1 cellular context compared by ENCODE assay signal in the genomic region with DNA sequence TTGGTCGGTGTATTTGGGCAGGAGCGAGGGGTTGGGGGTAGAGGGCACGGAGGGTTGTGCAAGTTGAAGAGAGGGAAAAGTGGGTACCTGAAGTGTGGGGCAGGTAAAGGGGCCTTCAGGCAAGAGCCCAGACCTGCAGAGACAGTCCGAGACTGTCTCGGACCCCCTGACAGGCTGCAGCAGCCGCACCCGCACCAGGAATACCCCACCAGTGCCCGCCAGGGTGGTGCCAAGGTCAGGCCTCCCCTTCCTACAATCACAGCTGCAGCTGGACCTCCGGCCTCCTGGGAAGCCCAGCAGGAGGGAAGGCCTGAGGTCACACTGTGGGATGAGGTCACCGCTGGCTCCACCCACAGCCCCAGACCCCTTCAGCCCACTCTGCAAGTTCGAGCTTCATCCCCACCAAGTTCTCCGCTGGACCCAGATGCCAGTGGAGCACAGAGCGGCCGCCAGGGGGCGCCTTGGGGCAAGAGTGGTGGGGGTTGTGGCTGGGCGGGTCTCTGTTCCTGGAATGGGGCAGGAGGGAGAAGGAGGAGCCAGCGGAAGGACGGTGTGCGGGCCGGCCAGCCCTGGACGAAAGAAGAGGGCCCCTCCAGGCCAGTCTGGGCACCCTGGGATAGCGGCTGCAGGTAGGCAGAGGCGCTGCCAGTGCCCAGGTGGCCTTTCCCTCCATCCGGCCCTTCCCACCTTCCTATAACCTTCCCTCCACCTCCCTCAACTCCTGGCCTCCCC.
TF ChIP-seq lines count a peak whose summit lies in the region.

HSD3B7 (plus strand) TSS at position 539 of the 732 bp plus-strand sequence. CDS start 452 bp downstream, outside the sequence.

TF ChIP-seq in H1, 55 proteins besides CTCF, POLR2A, EP300 and RAD21 (continued from another document):
- no peak for TF ChIP-seq CBX5 (IDR thresholded peaks at IDR 0.05; ENCODE audit: low read depth, low read length)
- peak; percentile 35; the same call in 1 of the 2 replicates for TF ChIP-seq BACH1 (IDR thresholded peaks at IDR 0.05; ENCODE audit: low read length)
- peak; percentile 61 for TF ChIP-seq CREB1 (IDR thresholded peaks at IDR 0.05)
- TF ChIP-seq ATF2 (IDR thresholded peaks at IDR 0.05; ENCODE audit: low read length): peak; percentile 57; the same call in 1 of the 2 replicates
- TF ChIP-seq TAF1 (IDR thresholded peaks at IDR 0.05; ENCODE audit: low read depth, low read length): 0 out of 2 replicates have a peak, but pooled peaks have one; percentile 12
- no peak for TF ChIP-seq CBX8 (IDR thresholded peaks at IDR 0.05; ENCODE audit: borderline replicate concordance, low read depth, low read length)
- TF ChIP-seq HDAC2 (IDR thresholded peaks at IDR 0.05; ENCODE audit: borderline replicate concordance in 1 of 2, low read depth in 2 of 2, low read length in 2 of 2): no peak
- no peak for TF ChIP-seq CTBP2 (IDR thresholded peaks at IDR 0.05; ENCODE audit: borderline replicate concordance, insufficient read depth, insufficient read length, low read length)
- TF ChIP-seq BRCA1 (IDR thresholded peaks at IDR 0.05; ENCODE audit: low read depth, low read length): no peak
- TF ChIP-seq, protein P1, sequence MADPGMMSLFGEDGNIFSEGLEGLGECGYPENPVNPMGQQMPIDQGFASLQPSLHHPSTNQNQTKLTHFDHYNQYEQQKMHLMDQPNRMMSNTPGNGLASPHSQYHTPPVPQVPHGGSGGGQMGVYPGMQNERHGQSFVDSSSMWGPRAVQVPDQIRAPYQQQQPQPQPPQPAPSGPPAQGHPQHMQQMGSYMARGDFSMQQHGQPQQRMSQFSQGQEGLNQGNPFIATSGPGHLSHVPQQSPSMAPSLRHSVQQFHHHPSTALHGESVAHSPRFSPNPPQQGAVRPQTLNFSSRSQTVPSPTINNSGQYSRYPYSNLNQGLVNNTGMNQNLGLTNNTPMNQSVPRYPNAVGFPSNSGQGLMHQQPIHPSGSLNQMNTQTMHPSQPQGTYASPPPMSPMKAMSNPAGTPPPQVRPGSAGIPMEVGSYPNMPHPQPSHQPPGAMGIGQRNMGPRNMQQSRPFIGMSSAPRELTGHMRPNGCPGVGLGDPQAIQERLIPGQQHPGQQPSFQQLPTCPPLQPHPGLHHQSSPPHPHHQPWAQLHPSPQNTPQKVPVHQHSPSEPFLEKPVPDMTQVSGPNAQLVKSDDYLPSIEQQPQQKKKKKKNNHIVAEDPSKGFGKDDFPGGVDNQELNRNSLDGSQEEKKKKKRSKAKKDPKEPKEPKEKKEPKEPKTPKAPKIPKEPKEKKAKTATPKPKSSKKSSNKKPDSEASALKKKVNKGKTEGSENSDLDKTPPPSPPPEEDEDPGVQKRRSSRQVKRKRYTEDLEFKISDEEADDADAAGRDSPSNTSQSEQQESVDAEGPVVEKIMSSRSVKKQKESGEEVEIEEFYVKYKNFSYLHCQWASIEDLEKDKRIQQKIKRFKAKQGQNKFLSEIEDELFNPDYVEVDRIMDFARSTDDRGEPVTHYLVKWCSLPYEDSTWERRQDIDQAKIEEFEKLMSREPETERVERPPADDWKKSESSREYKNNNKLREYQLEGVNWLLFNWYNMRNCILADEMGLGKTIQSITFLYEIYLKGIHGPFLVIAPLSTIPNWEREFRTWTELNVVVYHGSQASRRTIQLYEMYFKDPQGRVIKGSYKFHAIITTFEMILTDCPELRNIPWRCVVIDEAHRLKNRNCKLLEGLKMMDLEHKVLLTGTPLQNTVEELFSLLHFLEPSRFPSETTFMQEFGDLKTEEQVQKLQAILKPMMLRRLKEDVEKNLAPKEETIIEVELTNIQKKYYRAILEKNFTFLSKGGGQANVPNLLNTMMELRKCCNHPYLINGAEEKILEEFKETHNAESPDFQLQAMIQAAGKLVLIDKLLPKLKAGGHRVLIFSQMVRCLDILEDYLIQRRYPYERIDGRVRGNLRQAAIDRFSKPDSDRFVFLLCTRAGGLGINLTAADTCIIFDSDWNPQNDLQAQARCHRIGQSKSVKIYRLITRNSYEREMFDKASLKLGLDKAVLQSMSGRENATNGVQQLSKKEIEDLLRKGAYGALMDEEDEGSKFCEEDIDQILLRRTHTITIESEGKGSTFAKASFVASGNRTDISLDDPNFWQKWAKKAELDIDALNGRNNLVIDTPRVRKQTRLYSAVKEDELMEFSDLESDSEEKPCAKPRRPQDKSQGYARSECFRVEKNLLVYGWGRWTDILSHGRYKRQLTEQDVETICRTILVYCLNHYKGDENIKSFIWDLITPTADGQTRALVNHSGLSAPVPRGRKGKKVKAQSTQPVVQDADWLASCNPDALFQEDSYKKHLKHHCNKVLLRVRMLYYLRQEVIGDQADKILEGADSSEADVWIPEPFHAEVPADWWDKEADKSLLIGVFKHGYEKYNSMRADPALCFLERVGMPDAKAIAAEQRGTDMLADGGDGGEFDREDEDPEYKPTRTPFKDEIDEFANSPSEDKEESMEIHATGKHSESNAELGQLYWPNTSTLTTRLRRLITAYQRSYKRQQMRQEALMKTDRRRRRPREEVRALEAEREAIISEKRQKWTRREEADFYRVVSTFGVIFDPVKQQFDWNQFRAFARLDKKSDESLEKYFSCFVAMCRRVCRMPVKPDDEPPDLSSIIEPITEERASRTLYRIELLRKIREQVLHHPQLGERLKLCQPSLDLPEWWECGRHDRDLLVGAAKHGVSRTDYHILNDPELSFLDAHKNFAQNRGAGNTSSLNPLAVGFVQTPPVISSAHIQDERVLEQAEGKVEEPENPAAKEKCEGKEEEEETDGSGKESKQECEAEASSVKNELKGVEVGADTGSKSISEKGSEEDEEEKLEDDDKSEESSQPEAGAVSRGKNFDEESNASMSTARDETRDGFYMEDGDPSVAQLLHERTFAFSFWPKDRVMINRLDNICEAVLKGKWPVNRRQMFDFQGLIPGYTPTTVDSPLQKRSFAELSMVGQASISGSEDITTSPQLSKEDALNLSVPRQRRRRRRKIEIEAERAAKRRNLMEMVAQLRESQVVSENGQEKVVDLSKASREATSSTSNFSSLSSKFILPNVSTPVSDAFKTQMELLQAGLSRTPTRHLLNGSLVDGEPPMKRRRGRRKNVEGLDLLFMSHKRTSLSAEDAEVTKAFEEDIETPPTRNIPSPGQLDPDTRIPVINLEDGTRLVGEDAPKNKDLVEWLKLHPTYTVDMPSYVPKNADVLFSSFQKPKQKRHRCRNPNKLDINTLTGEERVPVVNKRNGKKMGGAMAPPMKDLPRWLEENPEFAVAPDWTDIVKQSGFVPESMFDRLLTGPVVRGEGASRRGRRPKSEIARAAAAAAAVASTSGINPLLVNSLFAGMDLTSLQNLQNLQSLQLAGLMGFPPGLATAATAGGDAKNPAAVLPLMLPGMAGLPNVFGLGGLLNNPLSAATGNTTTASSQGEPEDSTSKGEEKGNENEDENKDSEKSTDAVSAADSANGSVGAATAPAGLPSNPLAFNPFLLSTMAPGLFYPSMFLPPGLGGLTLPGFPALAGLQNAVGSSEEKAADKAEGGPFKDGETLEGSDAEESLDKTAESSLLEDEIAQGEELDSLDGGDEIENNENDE (IDR thresholded peaks at IDR 0.05; ENCODE audit: insufficient replicate concordance, low read length): no peak
- no peak for TF ChIP-seq RNF2 (IDR thresholded peaks at IDR 0.05; ENCODE audit: borderline replicate concordance, low read depth, low read length, missing control alignments, poor library complexity, severe bottlenecking)
- TF ChIP-seq RXRA (IDR thresholded peaks at IDR 0.05; ENCODE audit: insufficient read depth, low read depth, low read length): 0 out of 2 replicates have a peak, but pooled peaks have one; percentile 49
- peak; percentile 70; the same call in 1 of the 2 replicates for TF ChIP-seq SP4 (IDR thresholded peaks at IDR 0.05; ENCODE audit: low read length)
- no peak for TF ChIP-seq JUN (IDR thresholded peaks at IDR 0.05; ENCODE audit: low read depth, low read length)
- TF ChIP-seq YY1 (IDR thresholded peaks at IDR 0.05; ENCODE audit: low read depth, low read length): no peak
- 0 out of 2 replicates have a peak, but pooled peaks have one; percentile 16 for TF ChIP-seq POLR2AphosphoS5 (IDR thresholded peaks at IDR 0.05; ENCODE audit: low read depth, low read length)
- TF ChIP-seq ZNF274 (IDR thresholded peaks at IDR 0.05; ENCODE audit: borderline replicate concordance, extremely low read depth, low read length): no peak
- TF ChIP-seq GABPA (IDR thresholded peaks at IDR 0.05; ENCODE audit: borderline replicate concordance, insufficient read depth, low read length): no peak
- no peak for TF ChIP-seq BCL11A (IDR thresholded peaks at IDR 0.05; ENCODE audit: low read depth in 2 of 2, low read length in 2 of 2)
- TF ChIP-seq SRF (IDR thresholded peaks at IDR 0.05; ENCODE audit: low read depth, low read length): no peak
- TF ChIP-seq ATF3 (IDR thresholded peaks at IDR 0.05; ENCODE audit: insufficient read depth, low read depth, low read length): no peak
- TF ChIP-seq EZH2 (IDR thresholded peaks at IDR 0.05; ENCODE audit: low read depth, low read length, severe bottlenecking): no peak
- TF ChIP-seq FOSL1 (IDR thresholded peaks at IDR 0.05; ENCODE audit: insufficient read depth, low read depth, low read length): no peak
- TF ChIP-seq TEAD4 (IDR thresholded peaks at IDR 0.05; ENCODE audit: low read depth, low read length): peak; percentile 29; the same call in 1 of the 2 replicates
- no peak for TF ChIP-seq HDAC6 (IDR thresholded peaks at IDR 0.05; ENCODE audit: low read depth, low read length)
- peak; percentile 61; the same call in 1 of the 2 replicates for TF ChIP-seq JUND (IDR thresholded peaks at IDR 0.05; ENCODE audit: low read length)
